In the genomic region with DNA sequence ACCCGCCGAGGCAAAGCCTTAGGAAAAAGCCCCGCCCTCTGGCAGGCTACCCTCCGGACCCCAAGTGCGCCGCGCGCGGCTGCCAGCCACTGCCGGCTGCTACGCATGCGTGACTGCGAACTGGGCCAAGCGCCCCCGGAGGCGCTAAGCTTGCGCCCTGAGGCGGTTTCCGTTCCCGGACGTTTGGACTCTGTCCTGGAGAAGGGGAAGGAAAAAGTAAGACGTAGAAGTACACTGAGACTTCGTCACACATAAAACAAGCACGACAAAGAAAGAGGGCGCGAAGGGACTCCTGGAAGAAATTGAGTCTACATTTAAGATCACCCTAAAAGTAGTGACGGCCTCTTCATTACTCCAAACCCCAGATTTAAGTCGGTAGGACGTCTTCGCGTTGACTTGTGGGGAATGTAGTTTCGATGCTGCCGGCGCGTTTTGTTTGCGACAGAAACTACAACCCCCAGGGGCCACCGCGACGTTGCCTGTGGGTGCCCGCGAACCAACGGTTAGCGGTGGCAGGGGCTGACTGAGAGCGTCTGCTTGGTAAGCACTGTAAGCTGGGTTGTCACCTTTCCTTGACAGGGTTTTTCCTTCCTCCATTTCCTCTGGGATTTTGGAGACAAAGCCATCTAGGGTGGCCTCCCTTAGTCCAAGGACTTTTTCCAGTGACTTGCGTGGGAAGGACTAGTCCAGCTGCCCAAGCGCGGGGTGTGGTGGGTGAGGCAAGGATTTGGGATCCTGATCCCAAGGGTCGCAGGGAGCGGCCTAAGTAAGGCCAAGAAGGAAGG, we compare ENCODE assay signal across 1 cellular context.
TF ChIP-seq lines count a peak whose summit lies in the region.

A gene (plus strand): TSS at position 472 of the 785 bp plus-strand sequence. CDS start 49,715 bp downstream, outside the sequence.

TF ChIP-seq in HepG2, 621 proteins besides CTCF, POLR2A, EP300 and RAD21 (continued from another document and continues in another):
- TF ChIP-seq THYN1 (CRISPR knock-in tag; IDR thresholded peaks at IDR 0.05; ENCODE audit: borderline replicate concordance, low read depth) = no peak
- TF ChIP-seq ZBTB20 (CRISPR knock-in tag; IDR thresholded peaks at IDR 0.05; ENCODE audit: borderline replicate concordance, low read depth) = no peak
- no peak for TF ChIP-seq ISX (CRISPR knock-in tag; conservative IDR thresholded peaks at IDR 0.05)
- no peak for TF ChIP-seq ZNF737 (CRISPR knock-in tag; IDR thresholded peaks at IDR 0.05; ENCODE audit: borderline replicate concordance)
- TF ChIP-seq, protein P1, sequence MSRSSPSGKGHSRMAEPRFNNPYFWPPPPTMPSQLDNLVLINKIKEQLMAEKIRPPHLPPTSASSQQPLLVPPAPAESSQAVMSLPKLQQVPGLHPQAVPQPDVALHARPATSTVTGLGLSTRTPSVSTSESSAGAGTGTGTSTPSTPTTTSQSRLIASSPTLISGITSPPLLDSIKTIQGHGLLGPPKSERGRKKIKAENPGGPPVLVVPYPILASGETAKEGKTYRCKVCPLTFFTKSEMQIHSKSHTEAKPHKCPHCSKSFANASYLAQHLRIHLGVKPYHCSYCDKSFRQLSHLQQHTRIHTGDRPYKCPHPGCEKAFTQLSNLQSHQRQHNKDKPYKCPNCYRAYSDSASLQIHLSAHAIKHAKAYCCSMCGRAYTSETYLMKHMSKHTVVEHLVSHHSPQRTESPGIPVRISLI (CRISPR knock-in tag; IDR thresholded peaks at IDR 0.05; ENCODE audit: borderline replicate concordance) = no peak
- TF ChIP-seq TEAD2 (CRISPR knock-in tag; IDR thresholded peaks at IDR 0.05) = no peak
- TF ChIP-seq, protein P2, sequence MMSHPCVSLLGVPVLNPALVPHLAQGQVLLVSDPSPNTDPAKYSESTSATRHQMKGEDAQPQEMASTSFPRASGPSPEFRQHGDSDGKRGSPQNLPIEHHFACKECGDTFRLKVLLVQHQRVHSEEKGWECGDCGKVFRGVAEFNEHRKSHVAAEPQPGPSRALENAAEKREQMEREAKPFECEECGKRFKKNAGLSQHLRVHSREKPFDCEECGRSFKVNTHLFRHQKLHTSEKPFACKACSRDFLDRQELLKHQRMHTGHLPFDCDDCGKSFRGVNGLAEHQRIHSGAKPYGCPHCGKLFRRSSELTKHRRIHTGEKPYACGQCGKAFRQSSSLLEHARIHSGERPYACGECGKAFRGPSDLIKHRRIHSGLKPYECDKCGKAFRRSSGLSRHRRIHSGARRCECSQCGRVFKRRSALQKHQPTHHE (CRISPR knock-in tag; IDR thresholded peaks at IDR 0.05; ENCODE audit: borderline replicate concordance) = no peak; the same call in 1 of the 2 replicates
- TF ChIP-seq RBM39 (IDR thresholded peaks at IDR 0.05; ENCODE audit: low read depth, low read length, poor library complexity, severe bottlenecking) = no peak
- TF ChIP-seq, protein P3, sequence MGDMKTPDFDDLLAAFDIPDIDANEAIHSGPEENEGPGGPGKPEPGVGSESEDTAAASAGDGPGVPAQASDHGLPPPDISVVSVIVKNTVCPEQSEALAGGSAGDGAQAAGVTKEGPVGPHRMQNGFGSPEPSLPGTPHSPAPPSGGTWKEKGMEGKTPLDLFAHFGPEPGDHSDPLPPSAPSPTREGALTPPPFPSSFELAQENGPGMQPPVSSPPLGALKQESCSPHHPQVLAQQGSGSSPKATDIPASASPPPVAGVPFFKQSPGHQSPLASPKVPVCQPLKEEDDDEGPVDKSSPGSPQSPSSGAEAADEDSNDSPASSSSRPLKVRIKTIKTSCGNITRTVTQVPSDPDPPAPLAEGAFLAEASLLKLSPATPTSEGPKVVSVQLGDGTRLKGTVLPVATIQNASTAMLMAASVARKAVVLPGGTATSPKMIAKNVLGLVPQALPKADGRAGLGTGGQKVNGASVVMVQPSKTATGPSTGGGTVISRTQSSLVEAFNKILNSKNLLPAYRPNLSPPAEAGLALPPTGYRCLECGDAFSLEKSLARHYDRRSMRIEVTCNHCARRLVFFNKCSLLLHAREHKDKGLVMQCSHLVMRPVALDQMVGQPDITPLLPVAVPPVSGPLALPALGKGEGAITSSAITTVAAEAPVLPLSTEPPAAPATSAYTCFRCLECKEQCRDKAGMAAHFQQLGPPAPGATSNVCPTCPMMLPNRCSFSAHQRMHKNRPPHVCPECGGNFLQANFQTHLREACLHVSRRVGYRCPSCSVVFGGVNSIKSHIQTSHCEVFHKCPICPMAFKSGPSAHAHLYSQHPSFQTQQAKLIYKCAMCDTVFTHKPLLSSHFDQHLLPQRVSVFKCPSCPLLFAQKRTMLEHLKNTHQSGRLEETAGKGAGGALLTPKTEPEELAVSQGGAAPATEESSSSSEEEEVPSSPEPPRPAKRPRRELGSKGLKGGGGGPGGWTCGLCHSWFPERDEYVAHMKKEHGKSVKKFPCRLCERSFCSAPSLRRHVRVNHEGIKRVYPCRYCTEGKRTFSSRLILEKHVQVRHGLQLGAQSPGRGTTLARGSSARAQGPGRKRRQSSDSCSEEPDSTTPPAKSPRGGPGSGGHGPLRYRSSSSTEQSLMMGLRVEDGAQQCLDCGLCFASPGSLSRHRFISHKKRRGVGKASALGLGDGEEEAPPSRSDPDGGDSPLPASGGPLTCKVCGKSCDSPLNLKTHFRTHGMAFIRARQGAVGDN (CRISPR knock-in tag; IDR thresholded peaks at IDR 0.05) = peak; percentile 73
- TF ChIP-seq ZNF34 (CRISPR knock-in tag; IDR thresholded peaks at IDR 0.05; ENCODE audit: borderline replicate concordance) = 0 out of 2 replicates have a peak, but pooled peaks have one; percentile 67
- no peak; the same call in none of the 2 replicates for TF ChIP-seq ZNF331 (CRISPR knock-in tag; IDR thresholded peaks at IDR 0.05)
- no peak for TF ChIP-seq KDM4B (CRISPR knock-in tag; IDR thresholded peaks at IDR 0.05)
- TF ChIP-seq ELF3 (CRISPR knock-in tag; IDR thresholded peaks at IDR 0.05) = peak; percentile 56; the same call in 1 of the 2 replicates
- TF ChIP-seq ZNF549 (CRISPR knock-in tag; IDR thresholded peaks at IDR 0.05) = no peak
- peak; percentile 39; the same call in 1 of the 2 replicates for TF ChIP-seq SNAPC2 (CRISPR knock-in tag; IDR thresholded peaks at IDR 0.05)
- no peak for TF ChIP-seq MAFK (conservative IDR thresholded peaks at IDR 0.05 in 1 of 2, IDR thresholded peaks at IDR 0.05 in 1 of 2; ENCODE audit: low read length in 2 of 2)
- no peak for TF ChIP-seq ZC3H13 (CRISPR knock-in tag; IDR thresholded peaks at IDR 0.05)
- no peak for TF ChIP-seq ZNF614 (CRISPR knock-in tag; IDR thresholded peaks at IDR 0.05; ENCODE audit: borderline replicate concordance)
- TF ChIP-seq, protein P4, sequence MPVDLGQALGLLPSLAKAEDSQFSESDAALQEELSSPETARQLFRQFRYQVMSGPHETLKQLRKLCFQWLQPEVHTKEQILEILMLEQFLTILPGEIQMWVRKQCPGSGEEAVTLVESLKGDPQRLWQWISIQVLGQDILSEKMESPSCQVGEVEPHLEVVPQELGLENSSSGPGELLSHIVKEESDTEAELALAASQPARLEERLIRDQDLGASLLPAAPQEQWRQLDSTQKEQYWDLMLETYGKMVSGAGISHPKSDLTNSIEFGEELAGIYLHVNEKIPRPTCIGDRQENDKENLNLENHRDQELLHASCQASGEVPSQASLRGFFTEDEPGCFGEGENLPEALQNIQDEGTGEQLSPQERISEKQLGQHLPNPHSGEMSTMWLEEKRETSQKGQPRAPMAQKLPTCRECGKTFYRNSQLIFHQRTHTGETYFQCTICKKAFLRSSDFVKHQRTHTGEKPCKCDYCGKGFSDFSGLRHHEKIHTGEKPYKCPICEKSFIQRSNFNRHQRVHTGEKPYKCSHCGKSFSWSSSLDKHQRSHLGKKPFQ (CRISPR knock-in tag; IDR thresholded peaks at IDR 0.05; ENCODE audit: insufficient replicate concordance) = no peak
- TF ChIP-seq RELA (CRISPR knock-in tag; IDR thresholded peaks at IDR 0.05) = peak; percentile 77; the same call in 1 of the 2 replicates
- no peak for TF ChIP-seq FOSL2 (CRISPR knock-in tag; IDR thresholded peaks at IDR 0.05)
- TF ChIP-seq, protein P5, sequence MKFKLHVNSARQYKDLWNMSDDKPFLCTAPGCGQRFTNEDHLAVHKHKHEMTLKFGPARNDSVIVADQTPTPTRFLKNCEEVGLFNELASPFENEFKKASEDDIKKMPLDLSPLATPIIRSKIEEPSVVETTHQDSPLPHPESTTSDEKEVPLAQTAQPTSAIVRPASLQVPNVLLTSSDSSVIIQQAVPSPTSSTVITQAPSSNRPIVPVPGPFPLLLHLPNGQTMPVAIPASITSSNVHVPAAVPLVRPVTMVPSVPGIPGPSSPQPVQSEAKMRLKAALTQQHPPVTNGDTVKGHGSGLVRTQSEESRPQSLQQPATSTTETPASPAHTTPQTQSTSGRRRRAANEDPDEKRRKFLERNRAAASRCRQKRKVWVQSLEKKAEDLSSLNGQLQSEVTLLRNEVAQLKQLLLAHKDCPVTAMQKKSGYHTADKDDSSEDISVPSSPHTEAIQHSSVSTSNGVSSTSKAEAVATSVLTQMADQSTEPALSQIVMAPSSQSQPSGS (CRISPR knock-in tag; IDR thresholded peaks at IDR 0.05) = no peak; the same call in 1 of the 2 replicates
- TF ChIP-seq, protein P6, sequence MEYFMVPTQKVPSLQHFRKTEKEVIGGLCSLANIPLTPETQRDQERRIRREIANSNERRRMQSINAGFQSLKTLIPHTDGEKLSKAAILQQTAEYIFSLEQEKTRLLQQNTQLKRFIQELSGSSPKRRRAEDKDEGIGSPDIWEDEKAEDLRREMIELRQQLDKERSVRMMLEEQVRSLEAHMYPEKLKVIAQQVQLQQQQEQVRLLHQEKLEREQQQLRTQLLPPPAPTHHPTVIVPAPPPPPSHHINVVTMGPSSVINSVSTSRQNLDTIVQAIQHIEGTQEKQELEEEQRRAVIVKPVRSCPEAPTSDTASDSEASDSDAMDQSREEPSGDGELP (IDR thresholded peaks at IDR 0.05; ENCODE audit: borderline replicate concordance, low read depth) = no peak
- TF ChIP-seq NR3C1 (CRISPR knock-in tag; IDR thresholded peaks at IDR 0.05) = no peak
- TF ChIP-seq ZNF556 (CRISPR knock-in tag; IDR thresholded peaks at IDR 0.05; ENCODE audit: borderline replicate concordance) = peak; percentile 78; the same call in 1 of the 2 replicates
- TF ChIP-seq SIN3A (IDR thresholded peaks at IDR 0.05; ENCODE audit: borderline replicate concordance, low read depth, low read length) = peak; percentile 56; the same call in 1 of the 2 replicates
- no peak; the same call in 1 of the 2 replicates for TF ChIP-seq ARNT2 (CRISPR knock-in tag; IDR thresholded peaks at IDR 0.05; ENCODE audit: low read depth)
- no peak for TF ChIP-seq HNRNPK (IDR thresholded peaks at IDR 0.05; ENCODE audit: low read depth, low read length, poor library complexity, severe bottlenecking)
- TF ChIP-seq ATF7 (IDR thresholded peaks at IDR 0.05) = no peak
- no peak; the same call in 1 of the 2 replicates for TF ChIP-seq ATF7 (CRISPR knock-in tag; IDR thresholded peaks at IDR 0.05)
- TF ChIP-seq RXRB (CRISPR knock-in tag; IDR thresholded peaks at IDR 0.05; ENCODE audit: borderline replicate concordance) = peak; percentile 36; the same call in 1 of the 2 replicates
- no peak for TF ChIP-seq EZH2 (conservative IDR thresholded peaks at IDR 0.05; ENCODE audit: low read depth, low read length)
- peak; percentile 12 for TF ChIP-seq IKZF4 (CRISPR knock-in tag; IDR thresholded peaks at IDR 0.05; ENCODE audit: borderline replicate concordance, low read depth, not compliant biosample characterization)
- TF ChIP-seq ESRRA (CRISPR knock-in tag; IDR thresholded peaks at IDR 0.05; ENCODE audit: low read depth) = no peak; the same call in 1 of the 2 replicates
- TF ChIP-seq, protein P7, sequence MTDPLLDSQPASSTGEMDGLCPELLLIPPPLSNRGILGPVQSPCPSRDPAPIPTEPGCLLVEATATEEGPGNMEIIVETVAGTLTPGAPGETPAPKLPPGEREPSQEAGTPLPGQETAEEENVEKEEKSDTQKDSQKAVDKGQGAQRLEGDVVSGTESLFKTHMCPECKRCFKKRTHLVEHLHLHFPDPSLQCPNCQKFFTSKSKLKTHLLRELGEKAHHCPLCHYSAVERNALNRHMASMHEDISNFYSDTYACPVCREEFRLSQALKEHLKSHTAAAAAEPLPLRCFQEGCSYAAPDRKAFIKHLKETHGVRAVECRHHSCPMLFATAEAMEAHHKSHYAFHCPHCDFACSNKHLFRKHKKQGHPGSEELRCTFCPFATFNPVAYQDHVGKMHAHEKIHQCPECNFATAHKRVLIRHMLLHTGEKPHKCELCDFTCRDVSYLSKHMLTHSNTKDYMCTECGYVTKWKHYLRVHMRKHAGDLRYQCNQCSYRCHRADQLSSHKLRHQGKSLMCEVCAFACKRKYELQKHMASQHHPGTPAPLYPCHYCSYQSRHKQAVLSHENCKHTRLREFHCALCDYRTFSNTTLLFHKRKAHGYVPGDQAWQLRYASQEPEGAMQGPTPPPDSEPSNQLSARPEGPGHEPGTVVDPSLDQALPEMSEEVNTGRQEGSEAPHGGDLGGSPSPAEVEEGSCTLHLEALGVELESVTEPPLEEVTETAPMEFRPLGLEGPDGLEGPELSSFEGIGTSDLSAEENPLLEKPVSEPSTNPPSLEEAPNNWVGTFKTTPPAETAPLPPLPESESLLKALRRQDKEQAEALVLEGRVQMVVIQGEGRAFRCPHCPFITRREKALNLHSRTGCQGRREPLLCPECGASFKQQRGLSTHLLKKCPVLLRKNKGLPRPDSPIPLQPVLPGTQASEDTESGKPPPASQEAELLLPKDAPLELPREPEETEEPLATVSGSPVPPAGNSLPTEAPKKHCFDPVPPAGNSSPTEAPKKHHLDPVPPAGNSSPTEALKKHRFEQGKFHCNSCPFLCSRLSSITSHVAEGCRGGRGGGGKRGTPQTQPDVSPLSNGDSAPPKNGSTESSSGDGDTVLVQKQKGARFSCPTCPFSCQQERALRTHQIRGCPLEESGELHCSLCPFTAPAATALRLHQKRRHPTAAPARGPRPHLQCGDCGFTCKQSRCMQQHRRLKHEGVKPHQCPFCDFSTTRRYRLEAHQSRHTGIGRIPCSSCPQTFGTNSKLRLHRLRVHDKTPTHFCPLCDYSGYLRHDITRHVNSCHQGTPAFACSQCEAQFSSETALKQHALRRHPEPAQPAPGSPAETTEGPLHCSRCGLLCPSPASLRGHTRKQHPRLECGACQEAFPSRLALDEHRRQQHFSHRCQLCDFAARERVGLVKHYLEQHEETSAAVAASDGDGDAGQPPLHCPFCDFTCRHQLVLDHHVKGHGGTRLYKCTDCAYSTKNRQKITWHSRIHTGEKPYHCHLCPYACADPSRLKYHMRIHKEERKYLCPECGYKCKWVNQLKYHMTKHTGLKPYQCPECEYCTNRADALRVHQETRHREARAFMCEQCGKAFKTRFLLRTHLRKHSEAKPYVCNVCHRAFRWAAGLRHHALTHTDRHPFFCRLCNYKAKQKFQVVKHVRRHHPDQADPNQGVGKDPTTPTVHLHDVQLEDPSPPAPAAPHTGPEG (CRISPR knock-in tag; IDR thresholded peaks at IDR 0.05) = peak; percentile 60; the same call in 1 of the 2 replicates
- peak; percentile 57 for TF ChIP-seq NFYB (CRISPR knock-in tag; IDR thresholded peaks at IDR 0.05)
- no peak for TF ChIP-seq ZNF546 (CRISPR knock-in tag; conservative IDR thresholded peaks at IDR 0.05)
- TF ChIP-seq PAX8 (CRISPR knock-in tag; IDR thresholded peaks at IDR 0.05; ENCODE audit: borderline replicate concordance) = 0 out of 2 replicates have a peak, but pooled peaks have one; percentile 86
